11 cellular contexts compared by ENCODE assay signal in genomic region chr14:59330455-59330854, GRCh38.
A peak's percentile ranks its signal among the peaks of the same experiment; 100 is the strongest.
DNase-seq lines count a peak whose midpoint lies in the region; ATAC-seq, FAIRE-seq and TF ChIP-seq lines count a peak whose summit lies in the region.
"Had no signal": no experiment of that assay in that cellular context is flagged by ENCODE, and none has a peak within 500 bp of the region (broad histone marks: within the 10 kb centered on the region; RNA-seq: fewer than 3 reads in every experiment).

No MANE protein-coding gene starts in this region.

- peak; percentile 99 for ATAC-seq in GM19324 (IDR thresholded peaks at IDR 0.05; ENCODE audit: low FRiP score, unreplicated experiment)
- ATAC-seq in HG02885 (IDR thresholded peaks at IDR 0.05; ENCODE audit: poor library complexity, unreplicated experiment), result peak; percentile 100

- H3K27me3 ChIP-seq in colonic mucosa, result no peaks in the 10 kb centered on the region
- H3K27me3 ChIP-seq in stomach smooth muscle (ENCODE audit: control insufficient read depth in 1 of 2, insufficient read depth in 2 of 2, low read length in 2 of 2), result no peaks in the 10 kb centered on the region
- H3K27me3 ChIP-seq in testis, result no peaks in the 10 kb centered on the region
- H3K27me3 ChIP-seq: vagina had no signal

- no peak for DNase-seq in colonic mucosa
- no peak for DNase-seq in RCC 7860 (ENCODE audit: low spot score)
- DNase-seq in NCI-H2107 (lab: John Stamatoyannopoulos, UW), result no peak
- no peak for DNase-seq in testis
- DNase-seq: kidney, NCI-H526 treated with DMSO at 0.1 percent for 48 hours, T-helper 1 cell had no signal

- intact Hi-C loops in colonic mucosa (cut with DNase I), result no loop called here
- intact Hi-C loops in testis (cut with DNase I; ENCODE audit: low total_unique reads), result no loop called here

- TF ChIP-seq CTCF in colonic mucosa (IDR thresholded peaks at IDR 0.05) (no peak), testis (IDR thresholded peaks at IDR 0.05) (no peak)

- WGBS in testis, 2 donors, result 91 to 94% methylated on average over 5 of the region's 5 CpGs

- H3K9me3 ChIP-seq in colonic mucosa (no peaks in the 10 kb centered on the region), stomach smooth muscle (ENCODE audit: control insufficient read depth in 2 of 2, low read length in 2 of 2) (no peaks in the 10 kb centered on the region), testis (no peaks in the 10 kb centered on the region)
- H3K9me3 ChIP-seq: vagina had no signal

- TF ChIP-seq POLR2A in testis (IDR thresholded peaks at IDR 0.05), result no peak

- no peak overlapping the region for H3K4me3 ChIP-seq in colonic mucosa
- no peak overlapping the region for H3K4me3 ChIP-seq in stomach smooth muscle (ENCODE audit: low read length in 2 of 2)
- no peak overlapping the region for H3K4me3 ChIP-seq in testis
- H3K4me3 ChIP-seq: vagina had no signal

- H3K27ac ChIP-seq in colonic mucosa, result peak overlapping the region; percentile 8
- peak overlapping the region; percentile 37 for H3K27ac ChIP-seq in stomach smooth muscle (ENCODE audit: low read length)
- no peak overlapping the region for H3K27ac ChIP-seq in testis
- H3K27ac ChIP-seq: vagina had no signal

- H3K9ac ChIP-seq in colonic mucosa (ENCODE audit: low read depth in 2 of 2, low read length in 2 of 2), result no peak overlapping the region
- H3K9ac ChIP-seq in stomach smooth muscle (ENCODE audit: low read length in 2 of 2), result no peak overlapping the region

- no peak for FAIRE-seq in RCC 7860 (lab: Jason Lieb, UNC)
- FAIRE-seq: kidney had no signal

- H3K4me1 ChIP-seq in colonic mucosa, result no peaks in the 10 kb centered on the region
- H3K4me1 ChIP-seq in stomach smooth muscle (ENCODE audit: control insufficient read depth, insufficient read depth, low read length), result peaks cover 15% of the 10 kb centered on the region
- peaks cover 4% of the 10 kb centered on the region for H3K4me1 ChIP-seq in testis

- no peaks in the 10 kb centered on the region for H3K36me3 ChIP-seq in colonic mucosa
- H3K36me3 ChIP-seq in stomach smooth muscle (ENCODE audit: control insufficient read depth in 2 of 2, insufficient read depth in 2 of 2, low read length in 2 of 2), result peaks cover 23 to 33% of the 10 kb centered on the region in 2 donors
- H3K36me3 ChIP-seq in testis (ENCODE audit: low read depth, missing control alignments), result no peaks in the 10 kb centered on the region

Comparison
In these comparisons a context has a peak if more than half of its experiments do, and no peak if none do; other contexts are left out.
1. H3K27ac ChIP-seq: peak in colonic mucosa (single experiment) and stomach smooth muscle (single experiment); none in testis (0 of 2).